12 cellular contexts compared by ENCODE assay signal in genomic region chr2:28951910-28952805, GRCh38. TPM values are rescaled to one million over a fixed set of nuclear protein-coding genes. Genes with fewer than 3 reads are reported as not detected.
A peak's percentile ranks its signal among the peaks of the same experiment; 100 is the strongest.
DNase-seq lines count a peak whose midpoint lies in the region; ATAC-seq and TF ChIP-seq lines count a peak whose summit lies in the region.
"Had no signal": no experiment of that assay in that cellular context is flagged by ENCODE, and none has a peak within 500 bp of the region (broad histone marks: within the 10 kb centered on the region; RNA-seq: fewer than 3 reads in every experiment).

No MANE protein-coding gene starts in this region.

- no peak overlapping the region for H3K27ac Mint-ChIP-seq in activated T-cell treated with anti-CD3 and anti-CD28 coated beads, Interleukin-2, amount 50 U/mL, for 72 hours

- no peak overlapping the region for H3K4me3 ChIP-seq in cardiac fibroblast (replicated peaks in 1 of 2; ENCODE audit: low read depth in 2 of 2, low read length in 2 of 2)
- H3K4me3 ChIP-seq in lower lobe of right lung = no peak overlapping the region
- H3K4me3 ChIP-seq in uterus = no peak overlapping the region
- H3K4me3 ChIP-seq: GM12878 had no signal

- H3K27me3 Mint-ChIP-seq in activated T-cell treated with anti-CD3 and anti-CD28 coated beads, Interleukin-2, amount 50 U/mL, for 72 hours (ENCODE audit: low read depth) = no peaks in the 10 kb centered on the region

- intact Hi-C loops in lower lobe of right lung (cut with DNase I) = no loop called here
- intact Hi-C loops in uterus (cut with DNase I; ENCODE audit: low total_unique reads) = loop anchor here (10.0 kb wide), 1 partner anchor 243 kb away; no protein-coding TSS in a partner anchor

- H3K36me3 Mint-ChIP-seq in activated T-cell treated with anti-CD3 and anti-CD28 coated beads, Interleukin-2, amount 50 U/mL, for 72 hours (ENCODE audit: insufficient read depth in 2 of 2) = peaks cover 6 to 12% of the 10 kb centered on the region in 2 donors

- H3K4me1 ChIP-seq in lower lobe of right lung = peaks cover 30% of the 10 kb centered on the region
- H3K4me1 ChIP-seq in uterus = no peaks in the 10 kb centered on the region

- no peaks in the 10 kb centered on the region for H3K9me3 ChIP-seq in lower lobe of right lung
- H3K9me3 ChIP-seq in uterus = no peaks in the 10 kb centered on the region

- peaks cover 3 to 4% of the 10 kb centered on the region in 2 donors for H3K9me3 Mint-ChIP-seq in activated T-cell treated with anti-CD3 and anti-CD28 coated beads, Interleukin-2, amount 50 U/mL, for 72 hours

- H3K27me3 ChIP-seq in lower lobe of right lung (ENCODE audit: low read depth) (no peaks in the 10 kb centered on the region), uterus (no peaks in the 10 kb centered on the region)

- no peak overlapping the region for H3K4me3 Mint-ChIP-seq in activated T-cell treated with anti-CD3 and anti-CD28 coated beads, Interleukin-2, amount 50 U/mL, for 72 hours

- peak overlapping the region; percentile 72 for H3K27ac ChIP-seq in lower lobe of right lung
- H3K27ac ChIP-seq in uterus = peak overlapping the region in 1 of 2 donors; percentile 29
- H3K27ac ChIP-seq: KMS-11 had no signal

- H3K36me3 ChIP-seq in lower lobe of right lung = peaks cover 17% of the 10 kb centered on the region
- no peaks in the 10 kb centered on the region for H3K36me3 ChIP-seq in uterus

- no peak for TF ChIP-seq POLR2A in uterus (IDR thresholded peaks at IDR 0.05)

- DNase-seq in activated T-cell treated with anti-CD3 and anti-CD28 coated beads, Interleukin-2, amount 50 U/mL, for 72 hours = no peak
- DNase-seq in activated T-cell treated with anti-CD3 and anti-CD28 coated beads for 4 hours (no peak), cardiac fibroblast (ENCODE audit: low read depth in 2 of 2) (peak; percentile 69 to 89), lower lobe of right lung (no peak), uterus (peak; percentile 17 to 28), islet precursor cell (no peak)
- DNase-seq: stimulated activated CD4-positive, alpha-beta T cell treated with anti-CD3 and anti-CD28 coated beads, Interleukin-4, amount 100 ng/mL, for 24 hours had no signal

- peaks cover 6% of the 10 kb centered on the region for H3K4me1 Mint-ChIP-seq in activated T-cell treated with anti-CD3 and anti-CD28 coated beads, Interleukin-2, amount 50 U/mL, for 72 hours (ENCODE audit: low read depth)

- no peak for TF ChIP-seq CTCF in cardiac fibroblast (IDR thresholded peaks at IDR 0.05; ENCODE audit: low read depth, low read length)
- no peak for TF ChIP-seq CTCF in lower lobe of right lung (IDR thresholded peaks at IDR 0.05)
- peak in 1 of 4 experiments; percentile 2 for TF ChIP-seq CTCF in uterus (IDR thresholded peaks at IDR 0.05)

- peak; percentile 11 to 49 for ATAC-seq in activated T-cell treated with anti-CD3 and anti-CD28 coated beads, Interleukin-2, amount 50 U/mL, for 72 hours (replicated peaks in 1 of 2)
- ATAC-seq in lower lobe of right lung (peak; percentile 87 to 89), HG02623 (IDR thresholded peaks at IDR 0.05; ENCODE audit: unreplicated experiment) (no peak), GM19035 (IDR thresholded peaks at IDR 0.05; ENCODE audit: unreplicated experiment) (no peak)
- ATAC-seq: Panc1 had no signal

RNA-seq across cellular contexts. Expression of gene TOGARAM2, which starts 28.9 kb away (rescaled TPM):
- 1 to 10 TPM; 4.0 to 4.3 TPM for total RNA-seq in activated T-cell treated with anti-CD3 and anti-CD28 coated beads, Interleukin-2, amount 50 U/mL, for 72 hours
- total RNA-seq in lower lobe of right lung (15.4 TPM), uterus (1 to 10 TPM in 1 of 4 donors, under 1 TPM in 1, not detected in 2; 0.61 to 1.5 TPM)

RNA-seq across cellular contexts. Expression of gene WDR43, which starts 57.7 kb away (rescaled TPM):
- 100 to 1,000 TPM in 1 of 2 donors, 10 to 100 TPM in 1; 75.0 to 110 TPM for total RNA-seq in activated T-cell treated with anti-CD3 and anti-CD28 coated beads, Interleukin-2, amount 50 U/mL, for 72 hours
- total RNA-seq in lower lobe of right lung (27.9 TPM), uterus (10 to 100 TPM; 42.9 to 82.2 (median 74.6) TPM)

Comparison
In these comparisons a context has a peak if more than half of its experiments do, and no peak if none do; other contexts are left out.
1. ATAC-seq: peak in activated T-cell treated with anti-CD3 and anti-CD28 coated beads, Interleukin-2, amount 50 U/mL, for 72 hours (2 of 2) and lower lobe of right lung (2 of 2); none in HG02623 (single experiment) and GM19035 (single experiment).
2. DNase-seq: peak in cardiac fibroblast (2 of 2) and uterus (2 of 2); none in activated T-cell treated with anti-CD3 and anti-CD28 coated beads, Interleukin-2, amount 50 U/mL, for 72 hours (0 of 2), activated T-cell treated with anti-CD3 and anti-CD28 coated beads for 4 hours (single experiment), lower lobe of right lung (single experiment) and islet precursor cell (single experiment).